Comparison of ENCODE assay signal across 1 cellular context in the genomic region with DNA sequence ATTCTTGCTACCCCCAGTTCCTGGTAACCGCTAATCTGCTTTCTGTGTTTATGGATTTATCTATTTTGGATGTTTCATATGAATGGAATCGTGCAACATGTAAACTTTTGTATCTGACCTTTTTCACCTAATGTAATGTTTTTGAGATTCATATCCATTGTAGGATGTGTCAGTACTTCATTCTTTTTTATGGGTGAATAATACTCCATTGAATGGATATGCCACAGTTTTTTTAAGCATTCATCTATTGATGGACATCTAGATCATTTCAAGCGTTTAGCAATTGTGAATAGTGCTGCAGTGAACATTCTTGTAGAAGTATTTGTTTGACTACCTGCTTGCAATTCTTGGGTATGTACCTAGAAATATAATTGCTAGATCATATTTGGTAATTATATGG.
TF ChIP-seq lines count a peak whose summit lies in the region.

No MANE protein-coding gene starts in this region.

TF ChIP-seq in HEK293, 187 proteins besides CTCF, POLR2A, EP300 and RAD21 (continued from another document):
- TF ChIP-seq, protein P1, sequence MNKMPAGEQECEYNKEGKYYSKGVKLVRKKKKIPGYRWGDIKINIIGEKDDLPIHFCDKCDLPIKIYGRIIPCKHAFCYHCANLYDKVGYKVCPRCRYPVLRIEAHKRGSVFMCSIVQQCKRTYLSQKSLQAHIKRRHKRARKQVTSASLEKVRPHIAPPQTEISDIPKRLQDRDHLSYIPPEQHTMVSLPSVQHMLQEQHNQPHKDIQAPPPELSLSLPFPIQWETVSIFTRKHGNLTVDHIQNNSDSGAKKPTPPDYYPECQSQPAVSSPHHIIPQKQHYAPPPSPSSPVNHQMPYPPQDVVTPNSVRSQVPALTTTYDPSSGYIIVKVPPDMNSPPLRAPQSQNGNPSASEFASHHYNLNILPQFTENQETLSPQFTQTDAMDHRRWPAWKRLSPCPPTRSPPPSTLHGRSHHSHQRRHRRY (tag by site-specific recombination; IDR thresholded peaks at IDR 0.05), result no peak
- TF ChIP-seq ZBTB10 (tag by site-specific recombination; IDR thresholded peaks at IDR 0.05) (no peak), ZNF148 (tag by site-specific recombination; IDR thresholded peaks at IDR 0.05; ENCODE audit: borderline replicate concordance) (no peak), ZNF837 (tag by site-specific recombination; IDR thresholded peaks at IDR 0.05) (no peak)
